ENCODE assay signal across 33 cellular contexts in genomic region chr18:70273021-70273420, GRCh38. TPM values are rescaled to one million over a fixed set of nuclear protein-coding genes. Genes with fewer than 3 reads are reported as not detected.
"Had no signal": no experiment of that assay in that cellular context is flagged by ENCODE, and none has a peak within 500 bp of the region (broad histone marks: within the 10 kb centered on the region; RNA-seq: fewer than 3 reads in every experiment).

No MANE protein-coding gene starts in this region.

- DNase-seq: activated CD4-positive, alpha-beta T cell treated with anti-CD3 and anti-CD28 coated beads for 36 hours; activated CD4-positive, alpha-beta T cell treated with anti-CD3 and anti-CD28 coated beads, Interleukin-2, amount 10 ng/mL, durations not matched to agents 7 days and 5 days; activated CD4-positive, alpha-beta T cell treated with anti-CD3 and anti-CD28 coated beads, Interleukin-2, amount 50 U/mL, for 48 hours; activated CD8-positive, alpha-beta T cell treated with anti-CD3 and anti-CD28 coated beads, Interleukin-2, amount 10 ng/mL, durations not matched to agents 7 days and 5 days; activated gamma-delta T cell; activated naive CD4-positive, alpha-beta T cell treated with Interleukin-2 at 50 U/mL for 16 hours; activated naive CD8-positive, alpha-beta T cell treated with anti-CD3 and anti-CD28 coated beads, Interleukin-2, amount 10 ng/mL, durations not matched to agents 7 days and 5 days; activated T-cell treated with anti-CD3 and anti-CD28 coated beads, Interleukin-2, amount 50 U/mL, for 24 hours; amygdala; Kasumi-1; KG1; MM.1S; MV-4-11; NCI-H1092; NCI-H1436 treated with DMSO at 0.1 percent for 48 hours; NCI-H1694 treated with DMSO at 0.1 percent for 48 hours; NCI-H2029; NCI-H2171 treated with DMSO at 0.1 percent for 48 hours; NCI-H2227 treated with DMSO at 0.1 percent for 48 hours; NCI-H446; NCI-H510A treated with DMSO at 0.1 percent for 48 hours; NCI-H526 treated with DMSO at 0.1 percent for 48 hours; NCI-H774; PC-9; SW 1271; T-helper 1 cell; T-helper 2 cell; T-helper 9 cell had no signal

- ATAC-seq: activated CD4-positive, alpha-beta T cell treated with anti-CD3 and anti-CD28 coated beads for 36 hours; activated CD8-positive, alpha-beta T cell treated with anti-CD3 and anti-CD28 coated beads, Interleukin-2, amount 10 ng/mL, durations not matched to agents 7 days and 5 days; Right ventricle myocardium inferior had no signal

- H3K27me3 ChIP-seq: ascending aorta, cardiac muscle cell had no signal

- H3K4me1 ChIP-seq: ascending aorta had no signal

- H3K4me3 ChIP-seq: ascending aorta, cardiac muscle cell, PC-9 had no signal

- H3K36me3 ChIP-seq: ascending aorta, cardiac muscle cell had no signal

- H3K27ac ChIP-seq: ascending aorta, cardiac muscle cell, PC-9, RWPE1 had no signal

RNA-seq across cellular contexts. Expression of gene SOCS6, which starts 15.8 kb away (rescaled TPM):
- total RNA-seq: OCI-LY7 had no signal
